In the genomic region with DNA sequence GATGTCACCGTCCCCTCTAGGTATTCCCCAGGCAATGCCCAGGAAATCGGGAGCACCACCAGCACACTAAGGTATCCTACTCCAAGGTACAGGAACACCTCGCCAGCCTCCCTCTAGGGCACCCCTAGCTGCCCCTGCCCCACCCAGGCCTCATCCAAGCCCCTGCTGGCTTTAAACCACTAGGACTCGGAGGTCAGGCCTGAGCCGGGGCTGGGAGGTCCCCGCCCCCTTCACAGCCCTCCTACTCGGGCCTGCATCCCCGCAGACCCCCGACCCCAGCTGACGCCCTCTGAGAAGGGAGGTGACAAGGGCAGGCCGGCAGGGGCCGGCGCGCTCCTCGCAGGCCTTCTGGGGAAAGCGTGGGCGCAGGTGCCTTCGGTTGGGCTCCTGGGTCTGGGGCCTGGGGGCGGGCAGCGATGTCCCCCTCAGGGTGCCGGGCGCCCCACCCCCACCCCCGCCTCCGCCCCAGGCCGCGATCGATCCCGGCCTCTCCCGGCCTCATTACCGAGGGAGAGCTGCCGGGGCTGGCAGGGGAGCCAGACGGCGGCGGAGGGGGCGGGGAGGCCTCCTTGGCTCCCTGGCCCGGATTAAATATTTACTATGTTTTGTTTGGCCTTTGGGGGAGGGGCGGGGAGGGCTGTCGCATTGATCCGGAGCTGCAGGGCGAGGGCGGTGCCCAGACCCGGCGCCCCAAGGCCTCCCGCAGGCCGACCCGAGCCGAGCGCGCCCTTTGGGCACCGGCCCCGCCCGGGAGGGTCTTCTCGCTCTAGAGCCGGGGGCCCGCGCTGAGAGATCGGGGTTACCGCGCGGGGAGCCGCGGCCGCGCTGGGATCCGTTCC, we compare ENCODE assay signal across 8 cellular contexts. TPM values are rescaled to one million over a fixed set of nuclear protein-coding genes. Genes with fewer than 3 reads are reported as not detected.
DNase-seq lines count a peak whose midpoint lies in the region; ATAC-seq lines count a peak whose summit lies in the region.

No MANE protein-coding gene starts in this region.

- peak overlapping the region; percentile 53 for H3K4me3 ChIP-seq in H7 (ENCODE audit: insufficient read depth, low read depth, low read length)
- peak overlapping the region; percentile 22 for H3K4me3 ChIP-seq in iPS-15b (ENCODE audit: low read depth, low read length)
- peak overlapping the region in 1 of 3 donors; percentile 52 for H3K4me3 ChIP-seq in skeletal muscle tissue (ENCODE audit: low read length in 3 of 3)

- no peaks in the 10 kb centered on the region for H3K36me3 Mint-ChIP-seq in activated naive CD8-positive, alpha-beta T cell treated with anti-CD3 and anti-CD28 coated beads for 36 hours

- DNase-seq in H7: peak; percentile 89
- peak; percentile 10 for DNase-seq in activated naive CD8-positive, alpha-beta T cell treated with anti-CD3 and anti-CD28 coated beads for 36 hours
- DNase-seq in activated CD4-positive, alpha-beta T cell treated with anti-CD3 and anti-CD28 coated beads for 4 hours: no peak
- DNase-seq in kidney glomerular epithelial cell (lab: John Stamatoyannopoulos, UW): no peak

- no peaks in the 10 kb centered on the region for H3K4me1 Mint-ChIP-seq in activated naive CD8-positive, alpha-beta T cell treated with anti-CD3 and anti-CD28 coated beads for 36 hours

- H3K9ac ChIP-seq in iPS-15b (ENCODE audit: low read depth, low read length) (no peak overlapping the region), skeletal muscle tissue (ENCODE audit: low read depth in 1 of 3, low read length in 3 of 3) (peak overlapping the region in 2 of 3 donors; percentile 45 to 54)

- peaks cover 10% of the 10 kb centered on the region for H3K27me3 ChIP-seq in H7 (ENCODE audit: control insufficient read depth, insufficient read depth, low read length)
- H3K27me3 ChIP-seq in iPS-15b (ENCODE audit: control insufficient read depth, insufficient read depth, low read length): peaks cover 14% of the 10 kb centered on the region
- no peaks in the 10 kb centered on the region for H3K27me3 ChIP-seq in skeletal muscle tissue (ENCODE audit: control insufficient read depth in 3 of 3, insufficient read depth in 3 of 3, low read length in 3 of 3)

- peaks cover 3% of the 10 kb centered on the region for H3K4me1 ChIP-seq in iPS-15b (ENCODE audit: control insufficient read depth, insufficient read depth, low read length)
- H3K4me1 ChIP-seq in skeletal muscle tissue (ENCODE audit: control insufficient read depth in 3 of 3, insufficient read depth in 3 of 3, low read length in 3 of 3): peaks cover 18 to 50% (median 30%) of the 10 kb centered on the region in 3 donors

- ATAC-seq in GM19023 (IDR thresholded peaks at IDR 0.05; ENCODE audit: unreplicated experiment) (no peak), GM18498 (IDR thresholded peaks at IDR 0.05; ENCODE audit: unreplicated experiment) (no peak)

- H3K9me3 ChIP-seq in iPS-15b (ENCODE audit: control insufficient read depth, insufficient read depth, low read length): no peaks in the 10 kb centered on the region
- no peaks in the 10 kb centered on the region for H3K9me3 ChIP-seq in skeletal muscle tissue (ENCODE audit: control insufficient read depth in 3 of 3, low read length in 3 of 3)

- no peaks in the 10 kb centered on the region for H3K9me3 Mint-ChIP-seq in activated naive CD8-positive, alpha-beta T cell treated with anti-CD3 and anti-CD28 coated beads for 36 hours

- H3K27ac ChIP-seq in skeletal muscle tissue (ENCODE audit: low read depth, low read length): peak overlapping the region; percentile 89

- H3K27ac Mint-ChIP-seq in activated naive CD8-positive, alpha-beta T cell treated with anti-CD3 and anti-CD28 coated beads for 36 hours: no peak overlapping the region

- H3K36me3 ChIP-seq in H7 (replicated peaks; ENCODE audit: control insufficient read depth, insufficient read depth, low read length) (no peaks in the 10 kb centered on the region), iPS-15b (ENCODE audit: control insufficient read depth, insufficient read depth, low read length) (no peaks in the 10 kb centered on the region), skeletal muscle tissue (ENCODE audit: control insufficient read depth in 3 of 3, insufficient read depth in 3 of 3, low read length in 3 of 3) (no peaks in the 10 kb centered on the region)

- H3K4me3 Mint-ChIP-seq in activated naive CD8-positive, alpha-beta T cell treated with anti-CD3 and anti-CD28 coated beads for 36 hours: no peak overlapping the region

- peaks cover 28% of the 10 kb centered on the region for H3K27me3 Mint-ChIP-seq in activated naive CD8-positive, alpha-beta T cell treated with anti-CD3 and anti-CD28 coated beads for 36 hours

RNA-seq across cellular contexts. Expression of gene RTN4RL1, which starts 27.3 kb away (rescaled TPM):
- 4.0 and 7.0 TPM in 2 replicates for total RNA-seq in H7 (2014; rRNA removed; shearing (Covaris generic))
- total RNA-seq in activated naive CD8-positive, alpha-beta T cell treated with anti-CD3 and anti-CD28 coated beads for 36 hours: under 1 TPM; 0.64 to 0.80 TPM
- total RNA-seq in skeletal muscle tissue: 1.0 TPM

RNA-seq across cellular contexts. Expression of gene DPH1, which starts 32.1 kb away (rescaled TPM):
- 37.0 and 53.6 TPM in 2 replicates for total RNA-seq in H7 (2014; rRNA removed; shearing (Covaris generic))
- total RNA-seq in activated naive CD8-positive, alpha-beta T cell treated with anti-CD3 and anti-CD28 coated beads for 36 hours: 10 to 100 TPM; 34.7 to 35.3 TPM
- 14.1 TPM for total RNA-seq in skeletal muscle tissue

RNA-seq across cellular contexts. Expression of gene OVCA2, which starts 44.0 kb away (rescaled TPM):
- 23.1 and 25.1 TPM in 2 replicates for total RNA-seq in H7 (2014; rRNA removed; shearing (Covaris generic))
- 10 to 100 TPM; 38.4 to 39.0 TPM for total RNA-seq in activated naive CD8-positive, alpha-beta T cell treated with anti-CD3 and anti-CD28 coated beads for 36 hours
- total RNA-seq in skeletal muscle tissue: 24.0 TPM

RNA-seq across cellular contexts. Expression of gene HIC1, which starts 57.1 kb away (rescaled TPM):
- total RNA-seq in H7 (2014; rRNA removed; shearing (Covaris generic)): 0.03 and 0.63 TPM in 2 replicates
- total RNA-seq in activated naive CD8-positive, alpha-beta T cell treated with anti-CD3 and anti-CD28 coated beads for 36 hours: 10 to 100 TPM; 36.7 to 37.8 TPM
- total RNA-seq in skeletal muscle tissue: 23.5 TPM

Comparison
In these comparisons a context has a peak if more than half of its experiments do, and no peak if none do; other contexts are left out.
1. DNase-seq: peak in H7 (single experiment) and activated naive CD8-positive, alpha-beta T cell treated with anti-CD3 and anti-CD28 coated beads for 36 hours (single experiment); none in activated CD4-positive, alpha-beta T cell treated with anti-CD3 and anti-CD28 coated beads for 4 hours (0 of 2) and kidney glomerular epithelial cell (single experiment).